In genomic region chr12:49741882-49742620, GRCh38 we compare ENCODE assay signal across 8 cellular contexts. TPM values are rescaled to one million over a fixed set of nuclear protein-coding genes. Genes with fewer than 3 reads are reported as not detected.
DNase-seq lines count a peak whose midpoint lies in the region; ATAC-seq and TF ChIP-seq lines count a peak whose summit lies in the region.

No MANE protein-coding gene starts in this region.

- DNase-seq in AG20443 (ENCODE audit: low spot score) (peak; percentile 90), NOMO-1 treated with dmso at 0.1 percent for 144 hours (lab: John Stamatoyannopoulos, UW; ENCODE audit: unreplicated experiment) (peak; percentile 82), endodermal cell (peak; percentile 93), mucosa of descending colon (peak; percentile 89 to 94 (median 92))
- DNase-seq in activated CD8-positive, alpha-beta memory T cell treated with anti-CD3 and anti-CD28 coated beads, Interleukin-2, amount 50 U/mL, for 24 hours (ENCODE audit: extremely low read depth): peak; percentile 75
- peak; percentile 65 to 68 for DNase-seq in stimulated activated CD8-positive, alpha-beta memory T cell treated with anti-CD3 and anti-CD28 coated beads, Interleukin-4, amount 100 ng/mL, for 1 hour (ENCODE audit: low read depth in 2 of 2, low spot score in 1 of 2)

- intact Hi-C loops in mucosa of descending colon (cut with DNase I, micrococcal nuclease): no loop called here

- H3K27ac Mint-ChIP-seq in endodermal cell: peak overlapping the region; percentile 99

- peak overlapping the region; percentile 95 for H3K4me3 Mint-ChIP-seq in endodermal cell

- no peaks in the 10 kb centered on the region for H3K9me3 Mint-ChIP-seq in endodermal cell

- peak overlapping the region; percentile 96 for H3K27ac ChIP-seq in endodermal cell (ENCODE audit: low read depth, low read length)

- H3K4me3 ChIP-seq in endodermal cell (ENCODE audit: low read length): peak overlapping the region; percentile 91
- peak overlapping the region; percentile 58 for H3K4me3 ChIP-seq in mucosa of descending colon

- H3K4me1 ChIP-seq in endodermal cell (ENCODE audit: control insufficient read depth, insufficient read depth, low read length): peaks cover 7% of the 10 kb centered on the region
- H3K4me1 ChIP-seq in mucosa of descending colon (ENCODE audit: low read depth): peaks cover 18% of the 10 kb centered on the region

- WGBS in endodermal cell (ENCODE audit: insufficient coverage in 1 of 2, insufficient read length in 1 of 2), 2 experiments: 0% methylated on average over 8 to 34 of the region's 35 CpGs

- H3K27me3 Mint-ChIP-seq in endodermal cell (ENCODE audit: insufficient read depth): peaks cover 5% of the 10 kb centered on the region

- H3K4me1 Mint-ChIP-seq in endodermal cell: peaks cover 32% of the 10 kb centered on the region

- TF ChIP-seq CTCF in endodermal cell (conservative IDR thresholded peaks at IDR 0.05) (no peak), mucosa of descending colon (IDR thresholded peaks at IDR 0.05) (no peak)

- peak; percentile 57 for ATAC-seq in GM19035 (IDR thresholded peaks at IDR 0.05; ENCODE audit: unreplicated experiment)
- ATAC-seq in HG03354 (IDR thresholded peaks at IDR 0.05; ENCODE audit: poor library complexity, severe bottlenecking, unreplicated experiment): peak; percentile 58
- peak; percentile 84 for ATAC-seq in mucosa of descending colon

- H3K36me3 ChIP-seq in endodermal cell (ENCODE audit: control insufficient read depth, insufficient read depth, low read length): peaks cover 29% of the 10 kb centered on the region
- no peaks in the 10 kb centered on the region for H3K36me3 ChIP-seq in mucosa of descending colon (ENCODE audit: low read depth)

- H3K9ac ChIP-seq in endodermal cell (ENCODE audit: extremely low read depth, low read length, poor library complexity, severe bottlenecking): peak overlapping the region; percentile 97

- no peaks in the 10 kb centered on the region for H3K27me3 ChIP-seq in endodermal cell (ENCODE audit: control insufficient read depth, insufficient read depth, low read length, poor library complexity, severe bottlenecking)

- H3K36me3 Mint-ChIP-seq in endodermal cell (ENCODE audit: low read depth): peaks cover 17% of the 10 kb centered on the region

- H3K9me3 ChIP-seq in endodermal cell (ENCODE audit: control insufficient read depth, low read length) (no peaks in the 10 kb centered on the region), mucosa of descending colon (no peaks in the 10 kb centered on the region)

RNA-seq across cellular contexts. Expression of gene TMBIM6, which starts 0.7 kb away (rescaled TPM):
- total RNA-seq in endodermal cell: 100 to 1,000 TPM; 426 to 455 TPM
- polyA plus RNA-seq in endodermal cell (2013, experiment 1 of 2): 396 TPM
- 348 TPM for polyA plus RNA-seq in endodermal cell (2013, experiment 2 of 2)
- 100 to 1,000 TPM; 614 to 954 (median 773) TPM for total RNA-seq in mucosa of descending colon

RNA-seq across cellular contexts. Expression of gene FMNL3, which starts 34.8 kb away (rescaled TPM):
- 10 to 100 TPM; 22.4 to 23.5 TPM for total RNA-seq in endodermal cell
- polyA plus RNA-seq in endodermal cell (2013, experiment 1 of 2): 14.2 TPM
- polyA plus RNA-seq in endodermal cell (2013, experiment 2 of 2): 15.9 TPM
- 10 to 100 TPM in 1 of 3 donors, 1 to 10 TPM in 2; 4.2 to 13.4 (median 7.1) TPM for total RNA-seq in mucosa of descending colon

Comparison
In these comparisons a context has a peak if more than half of its experiments do, and no peak if none do; other contexts are left out.
1. Peak in every context shown above with its lines: DNase-seq, ATAC-seq, H3K4me3 ChIP-seq and H3K27ac ChIP-seq.